ENCODE assay signal across 12 cellular contexts in genomic region chr10:84837041-84837766, GRCh38.
"Had no signal": no experiment of that assay in that cellular context is flagged by ENCODE, and none has a peak within 500 bp of the region (broad histone marks: within the 10 kb centered on the region; RNA-seq: fewer than 3 reads in every experiment).

No MANE protein-coding gene starts in this region.

- H3K27me3 Mint-ChIP-seq: activated naive CD4-positive, alpha-beta T cell treated with anti-CD3 and anti-CD28 coated beads, Interleukin-2, amount 10 ng/mL, durations not matched to agents 7 days and 5 days had no signal

- H3K27ac Mint-ChIP-seq: activated CD4-positive, alpha-beta T cell treated with anti-CD3 and anti-CD28 coated beads, Interleukin-2, amount 10 ng/mL, durations not matched to agents 7 days and 5 days; activated naive CD4-positive, alpha-beta T cell treated with anti-CD3 and anti-CD28 coated beads, Interleukin-2, amount 10 ng/mL, durations not matched to agents 7 days and 5 days; activated T-helper 2 cell treated with anti-CD3 and anti-CD28 coated beads, Interferon-gamma antibody, Interleukin-2, Interleukin-4, amounts not matched to agents 10 μg/mL and 5 μg/mL and 100 μg/mL, durations not matched to agents 14 hours and 24 hours and 36 hours; nephron progenitor cell had no signal

- H3K4me1 Mint-ChIP-seq: activated CD4-positive, alpha-beta T cell treated with anti-CD3 and anti-CD28 coated beads, Interleukin-2, amount 10 ng/mL, durations not matched to agents 7 days and 5 days; activated naive CD4-positive, alpha-beta T cell treated with anti-CD3 and anti-CD28 coated beads, Interleukin-2, amount 10 ng/mL, durations not matched to agents 7 days and 5 days had no signal

- DNase-seq: activated CD4-positive, alpha-beta T cell treated with anti-CD3 and anti-CD28 coated beads, Interleukin-2, amount 10 ng/mL, durations not matched to agents 7 days and 5 days; activated CD4-positive, CD25-positive, alpha-beta regulatory T cell; activated naive CD4-positive, alpha-beta T cell treated with anti-CD3 and anti-CD28 coated beads, Interleukin-2, amount 10 ng/mL, durations not matched to agents 7 days and 5 days; activated T-cell treated with anti-CD3 and anti-CD28 coated beads for 4 hours; central memory CD4-positive, alpha-beta T cell; effector CD8-positive, alpha-beta T cell; foreskin melanocyte; nephron progenitor cell; psoas muscle; stimulated activated CD4-positive, alpha-beta T cell treated with anti-CD3 and anti-CD28 coated beads, Interleukin-2, amount 100 ng/mL, for 48 hours; stimulated activated naive CD4-positive, alpha-beta T cell treated with Interleukin-2 at 50 U/mL for 16 hours had no signal

- H3K4me3 Mint-ChIP-seq: activated CD4-positive, alpha-beta T cell treated with anti-CD3 and anti-CD28 coated beads, Interleukin-2, amount 10 ng/mL, durations not matched to agents 7 days and 5 days; activated naive CD4-positive, alpha-beta T cell treated with anti-CD3 and anti-CD28 coated beads, Interleukin-2, amount 10 ng/mL, durations not matched to agents 7 days and 5 days; nephron progenitor cell had no signal

- H3K36me3 Mint-ChIP-seq: activated naive CD4-positive, alpha-beta T cell treated with anti-CD3 and anti-CD28 coated beads, Interleukin-2, amount 10 ng/mL, durations not matched to agents 7 days and 5 days had no signal

- H3K9me3 Mint-ChIP-seq: activated CD4-positive, alpha-beta T cell treated with anti-CD3 and anti-CD28 coated beads, Interleukin-2, amount 10 ng/mL, durations not matched to agents 7 days and 5 days; activated naive CD4-positive, alpha-beta T cell treated with anti-CD3 and anti-CD28 coated beads, Interleukin-2, amount 10 ng/mL, durations not matched to agents 7 days and 5 days; activated T-helper 2 cell treated with anti-CD3 and anti-CD28 coated beads, Interferon-gamma antibody, Interleukin-2, Interleukin-4, amounts not matched to agents 10 μg/mL and 5 μg/mL and 100 μg/mL, durations not matched to agents 14 hours and 24 hours and 36 hours; nephron progenitor cell had no signal
